Comparison of ENCODE assay signal across 6 cellular contexts in genomic region chr6:8642854-8643253, GRCh38.
"Had no signal": no experiment of that assay in that cellular context is flagged by ENCODE, and none has a peak within 500 bp of the region (broad histone marks: within the 10 kb centered on the region; RNA-seq: fewer than 3 reads in every experiment).

No MANE protein-coding gene starts in this region.

- ATAC-seq: K562 had no signal

- H3K27ac ChIP-seq: GM23248 had no signal

- DNase-seq: GM23248, GOT3, H7, HCEC 1CT, IMR-90 had no signal

- H3K4me3 ChIP-seq: GM23248, K562 had no signal

- H3K9ac ChIP-seq: GM23248 had no signal
